8 cellular contexts compared by ENCODE assay signal in genomic region chr6:151324079-151324825, GRCh38.
DNase-seq lines count a peak whose midpoint lies in the region; ATAC-seq and TF ChIP-seq lines count a peak whose summit lies in the region.

No MANE protein-coding gene starts in this region.

- H3K9me3 ChIP-seq in RWPE2 (ENCODE audit: severe bottlenecking) = no peaks in the 10 kb centered on the region
- no peaks in the 10 kb centered on the region for H3K9me3 ChIP-seq in subcutaneous abdominal adipose tissue (ENCODE audit: control insufficient read depth in 5 of 5, low read length in 5 of 5)

- H3K4me1 ChIP-seq in RWPE2 (ENCODE audit: insufficient read depth, poor library complexity, severe bottlenecking) (peaks cover 11% of the 10 kb centered on the region), foreskin keratinocyte (peaks cover 8% of the 10 kb centered on the region), subcutaneous abdominal adipose tissue (ENCODE audit: control insufficient read depth in 5 of 5, insufficient read depth in 5 of 5, low read length in 5 of 5) (peaks cover 11 to 34% (median 24%) of the 10 kb centered on the region in 5 donors)

- TF ChIP-seq CTCF in RWPE2 (IDR thresholded peaks at IDR 0.05; ENCODE audit: poor library complexity, severe bottlenecking) = peak; percentile 96
- TF ChIP-seq CTCF in foreskin keratinocyte (conservative IDR thresholded peaks at IDR 0.05) = peak; percentile 97

- ATAC-seq in GM21390 (IDR thresholded peaks at IDR 0.05; ENCODE audit: unreplicated experiment) (peak; percentile 82), RWPE2 (ENCODE audit: low read depth) (peak; percentile 73), foreskin keratinocyte (peak; percentile 84)

- H3K36me3 ChIP-seq in RWPE2 (ENCODE audit: low read depth) (no peaks in the 10 kb centered on the region), subcutaneous abdominal adipose tissue (ENCODE audit: control insufficient read depth in 5 of 5, insufficient read depth in 5 of 5, low read length in 5 of 5) (no peaks in the 10 kb centered on the region)

- peak overlapping the region; percentile 9 for H3K27ac ChIP-seq in RWPE2 (ENCODE audit: poor library complexity, severe bottlenecking)
- H3K27ac ChIP-seq in foreskin keratinocyte = no peak overlapping the region
- peak overlapping the region; percentile 83 for H3K27ac ChIP-seq in subcutaneous abdominal adipose tissue (ENCODE audit: low read depth, low read length)

- peak overlapping the region in 4 of 5 donors; percentile 14 to 68 (median 47) for H3K9ac ChIP-seq in subcutaneous abdominal adipose tissue (ENCODE audit: low read length in 5 of 5)

- H3K4me3 ChIP-seq in RWPE2 (ENCODE audit: severe bottlenecking) (no peak overlapping the region), subcutaneous abdominal adipose tissue (ENCODE audit: low read depth in 1 of 5, low read length in 5 of 5) (peak overlapping the region in 3 of 5 donors; percentile 39 to 87 (median 43))

- DNase-seq in CD1c-positive myeloid dendritic cell (ENCODE audit: extremely low spot score) (peak; percentile 78), LoVo (ENCODE audit: low spot score) (peak; percentile 74), RWPE2 (ENCODE audit: low spot score) (peak; percentile 60), foreskin keratinocyte (peak; percentile 31 to 55), nucleus accumbens (lab: John Stamatoyannopoulos, UW) (peak in 53 of 56 donors; percentile 2 to 83 (median 64))
- DNase-seq in activated effector memory CD4-positive, alpha-beta T cell treated with Interleukin-2 at 50 U/mL for 16 hours = peak; percentile 57

- no peaks in the 10 kb centered on the region for H3K27me3 ChIP-seq in RWPE2 (ENCODE audit: insufficient read depth, poor library complexity, severe bottlenecking)
- H3K27me3 ChIP-seq in foreskin keratinocyte = no peaks in the 10 kb centered on the region
- H3K27me3 ChIP-seq in subcutaneous abdominal adipose tissue (ENCODE audit: control insufficient read depth in 5 of 5, insufficient read depth in 4 of 5, low read length in 5 of 5) = no peaks in the 10 kb centered on the region
